Comparison of ENCODE assay signal across 15 cellular contexts in genomic region chr4:8308856-8309771, GRCh38. TPM values are rescaled to one million over a fixed set of nuclear protein-coding genes. Genes with fewer than 3 reads are reported as not detected.
DNase-seq lines count a peak whose midpoint lies in the region; ATAC-seq and TF ChIP-seq lines count a peak whose summit lies in the region.
"Had no signal": no experiment of that assay in that cellular context is flagged by ENCODE, and none has a peak within 500 bp of the region (broad histone marks: within the 10 kb centered on the region; RNA-seq: fewer than 3 reads in every experiment).

No MANE protein-coding gene starts in this region.

- H3K4me2 ChIP-seq in mammary epithelial cell (ENCODE audit: insufficient read depth, low read depth, low read length) (no peak overlapping the region), neuronal stem cell (ENCODE audit: insufficient read depth, low read length, poor library complexity, severe bottlenecking) (no peak overlapping the region)

- dilution Hi-C loops in mammary epithelial cell (cut with HindIII; ENCODE audit: low sequenced_read_pairs): loop anchor here (5.0 kb wide), 1 partner anchor 98 kb away; no protein-coding TSS in a partner anchor

- peak overlapping the region in 1 of 2 donors; percentile 68 for H3K27ac ChIP-seq in breast epithelium
- no peak overlapping the region for H3K27ac ChIP-seq in mammary epithelial cell (ENCODE audit: insufficient read depth, low read depth, low read length)
- H3K27ac ChIP-seq in neuronal stem cell (replicated peaks; ENCODE audit: low read length): no peak overlapping the region
- H3K27ac ChIP-seq in caudate nucleus (ENCODE audit: low read depth, low read length): no peak overlapping the region
- H3K27ac ChIP-seq: thoracic aorta had no signal

- H4K91ac ChIP-seq in neuronal stem cell (ENCODE audit: low read depth, low read length, poor library complexity): no peak overlapping the region

- H3K9me3 Mint-ChIP-seq in glutamatergic neuron (ENCODE audit: unreplicated experiment): peaks cover 14% of the 10 kb centered on the region
- H3K9me3 Mint-ChIP-seq in stimulated activated memory B cell treated with anti-CD40 and anti-IgM and Interleukin-4, amounts not matched to agents 10 μg/mL and 1 μg/mL and 100 μg/mL, for 72 hours: peaks cover 6% of the 10 kb centered on the region
- no peaks in the 10 kb centered on the region for H3K9me3 Mint-ChIP-seq in activated CD4-positive, alpha-beta T cell treated with anti-CD3 and anti-CD28 coated beads, Interleukin-2, amount 10 ng/mL, durations not matched to agents 7 days and 5 days
- H3K9me3 Mint-ChIP-seq: T-helper 2 cell treated with Interferon-gamma antibody and Interleukin-4, amounts not matched to agents 5 μg/mL and 100 μg/mL, for 36 hours had no signal

- no peak overlapping the region for H3K9ac ChIP-seq in mammary epithelial cell (ENCODE audit: insufficient read depth, low read length)
- peak overlapping the region; percentile 2 for H3K9ac ChIP-seq in neuronal stem cell (ENCODE audit: low read depth, low read length, poor library complexity)

- H4K20me1 ChIP-seq in mammary epithelial cell (ENCODE audit: insufficient read depth, low read length): no peaks in the 10 kb centered on the region

- H3K27me3 ChIP-seq in breast epithelium (no peaks in the 10 kb centered on the region), mammary epithelial cell (ENCODE audit: insufficient read depth, low read length) (no peaks in the 10 kb centered on the region), neuronal stem cell (ENCODE audit: control insufficient read depth in 3 of 3, insufficient read depth in 3 of 3, low read depth in 1 of 3, low read length in 3 of 3) (peaks cover 0 to 11% (median 0%) of the 10 kb centered on the region in 3 experiments)

- WGBS in mammary epithelial cell (ENCODE audit: low coverage, missing lambda C conversion rate): 73% methylated on average over 14 of the region's 24 CpGs
- no CpG with 5 or more reads among the region's 24 CpGs for WGBS in neuronal stem cell (ENCODE audit: extremely low coverage in 2 of 2, insufficient read length in 2 of 2, insufficient replicate concordance in 1 of 2), 2 donors

- no peak overlapping the region for H3K4me3 Mint-ChIP-seq in glutamatergic neuron (ENCODE audit: unreplicated experiment)
- no peak overlapping the region for H3K4me3 Mint-ChIP-seq in stimulated activated memory B cell treated with anti-CD40 and anti-IgM and Interleukin-4, amounts not matched to agents 10 μg/mL and 1 μg/mL and 100 μg/mL, for 72 hours
- no peak overlapping the region for H3K4me3 Mint-ChIP-seq in activated CD4-positive, alpha-beta T cell treated with anti-CD3 and anti-CD28 coated beads, Interleukin-2, amount 10 ng/mL, durations not matched to agents 7 days and 5 days
- H3K4me3 Mint-ChIP-seq: T-helper 2 cell treated with Interferon-gamma antibody and Interleukin-4, amounts not matched to agents 5 μg/mL and 100 μg/mL, for 36 hours had no signal

- peak overlapping the region; percentile 91 for H3K14ac ChIP-seq in neuronal stem cell (ENCODE audit: low read length)

- peak overlapping the region; percentile 82 for H2BK120ac ChIP-seq in neuronal stem cell (ENCODE audit: low read depth, low read length)

- peak overlapping the region; percentile 38 for H2BK15ac ChIP-seq in neuronal stem cell (ENCODE audit: low read length)

- H3K23ac ChIP-seq in neuronal stem cell (ENCODE audit: low read depth, low read length, poor library complexity): peak overlapping the region; percentile 81

- H3K79me2 ChIP-seq in mammary epithelial cell (ENCODE audit: insufficient read depth, low read length): no peaks in the 10 kb centered on the region

- in situ Hi-C loops in mammary epithelial cell (cut with MboI; ENCODE audit: low sequenced_read_pairs in 2 of 2): no loop called here

- POLR2A ChIA-PET in activated CD4-positive, alpha-beta T cell treated with anti-CD3 and anti-CD28 coated beads, Interleukin-2, amount 10 ng/mL, durations not matched to agents 7 days and 5 days (lab: Charles Lee): no interaction called here

- no peak for TF ChIP-seq POLR2A in breast epithelium (IDR thresholded peaks at IDR 0.05)

- intact Hi-C loops in breast epithelium (cut with DNase I; ENCODE audit: low total_unique reads) (no loop called here), mammary epithelial cell (cut with micrococcal nuclease) (no loop called here)

- H3K36me3 ChIP-seq in breast epithelium: no peaks in the 10 kb centered on the region
- H3K36me3 ChIP-seq in mammary epithelial cell (ENCODE audit: insufficient read depth, low read length): no peaks in the 10 kb centered on the region
- H3K36me3 ChIP-seq in neuronal stem cell (replicated peaks in 1 of 2; ENCODE audit: control insufficient read depth in 2 of 2, insufficient read depth in 2 of 2, low read length in 2 of 2): no peaks in the 10 kb centered on the region
- H3K36me3 ChIP-seq: thoracic aorta had no signal

- H3K4me3 ChIP-seq in breast epithelium (peak overlapping the region in 1 of 3 donors; percentile 28), mammary epithelial cell (replicated peaks in 1 of 3; ENCODE audit: insufficient read depth in 1 of 3, low read depth in 2 of 3, low read length in 3 of 3) (no peak overlapping the region), neuronal stem cell (ENCODE audit: low read length in 2 of 2) (no peak overlapping the region)
- H3K4me3 ChIP-seq: thoracic aorta had no signal

- BruUV-seq in mammary epithelial cell (replicated peaks; lab: Mats Ljungman, UMichigan): no TSS peak

- H3K18ac ChIP-seq in neuronal stem cell (ENCODE audit: low read length): peak overlapping the region; percentile 83

- H2BK5ac ChIP-seq in neuronal stem cell (ENCODE audit: low read length): peak overlapping the region; percentile 8

- TF ChIP-seq CTCF in breast epithelium (IDR thresholded peaks at IDR 0.05): peak in 1 of 3 donors; percentile 25
- no peak for TF ChIP-seq CTCF in mammary epithelial cell (conservative IDR thresholded peaks at IDR 0.05 in 1 of 2, IDR thresholded peaks at IDR 0.05 in 1 of 2; ENCODE audit: extremely low read depth in 1 of 2, insufficient read depth in 1 of 2, low read depth in 1 of 2, low read length in 2 of 2)
- TF ChIP-seq CTCF in glutamatergic neuron (IDR thresholded peaks at IDR 0.05; ENCODE audit: partially characterized antibody, unreplicated experiment): no peak

- H3K9me3 ChIP-seq in breast epithelium (peaks cover 0 to 5% of the 10 kb centered on the region in 2 donors), mammary epithelial cell (replicated peaks; ENCODE audit: insufficient read depth, low read length) (no peaks in the 10 kb centered on the region), neuronal stem cell (replicated peaks in 1 of 2; ENCODE audit: control insufficient read depth in 2 of 2, insufficient read depth in 1 of 2, low read depth in 1 of 2, low read length in 2 of 2) (peaks cover 2 to 3% of the 10 kb centered on the region in 2 donors)
- H3K9me3 ChIP-seq: thoracic aorta had no signal

- H3K36me3 Mint-ChIP-seq in glutamatergic neuron (ENCODE audit: unreplicated experiment): peaks cover 13% of the 10 kb centered on the region
- H3K36me3 Mint-ChIP-seq in stimulated activated memory B cell treated with anti-CD40 and anti-IgM and Interleukin-4, amounts not matched to agents 10 μg/mL and 1 μg/mL and 100 μg/mL, for 72 hours: no peaks in the 10 kb centered on the region
- no peaks in the 10 kb centered on the region for H3K36me3 Mint-ChIP-seq in activated CD4-positive, alpha-beta T cell treated with anti-CD3 and anti-CD28 coated beads, Interleukin-2, amount 10 ng/mL, durations not matched to agents 7 days and 5 days (ENCODE audit: low read depth)

- no peak for ATAC-seq in HG03442 (IDR thresholded peaks at IDR 0.05; ENCODE audit: unreplicated experiment)
- no peak for ATAC-seq in stimulated activated memory B cell treated with anti-CD40 and anti-IgM and Interleukin-4, amounts not matched to agents 10 μg/mL and 1 μg/mL and 100 μg/mL, for 72 hours

- peaks cover 3% of the 10 kb centered on the region for H3K79me1 ChIP-seq in neuronal stem cell (ENCODE audit: low read depth, low read length)

- H2AFZ ChIP-seq in mammary epithelial cell (ENCODE audit: low read depth, low read length) (no peak overlapping the region), neuronal stem cell (ENCODE audit: low read length) (no peak overlapping the region)

- H3K27ac Mint-ChIP-seq in glutamatergic neuron (ENCODE audit: unreplicated experiment): no peak overlapping the region
- no peak overlapping the region for H3K27ac Mint-ChIP-seq in stimulated activated memory B cell treated with anti-CD40 and anti-IgM and Interleukin-4, amounts not matched to agents 10 μg/mL and 1 μg/mL and 100 μg/mL, for 72 hours
- no peak overlapping the region for H3K27ac Mint-ChIP-seq in activated CD4-positive, alpha-beta T cell treated with anti-CD3 and anti-CD28 coated beads, Interleukin-2, amount 10 ng/mL, durations not matched to agents 7 days and 5 days
- H3K27ac Mint-ChIP-seq: T-helper 2 cell treated with Interferon-gamma antibody and Interleukin-4, amounts not matched to agents 5 μg/mL and 100 μg/mL, for 36 hours had no signal

- peaks cover 4% of the 10 kb centered on the region for H3K4me1 Mint-ChIP-seq in glutamatergic neuron (ENCODE audit: low read depth, unreplicated experiment)
- no peaks in the 10 kb centered on the region for H3K4me1 Mint-ChIP-seq in stimulated activated memory B cell treated with anti-CD40 and anti-IgM and Interleukin-4, amounts not matched to agents 10 μg/mL and 1 μg/mL and 100 μg/mL, for 72 hours
- H3K4me1 Mint-ChIP-seq in activated CD4-positive, alpha-beta T cell treated with anti-CD3 and anti-CD28 coated beads, Interleukin-2, amount 10 ng/mL, durations not matched to agents 7 days and 5 days: no peaks in the 10 kb centered on the region

- H2BK12ac ChIP-seq in neuronal stem cell (ENCODE audit: low read length): peak overlapping the region; percentile 49

- H3K4me1 ChIP-seq in breast epithelium (peaks cover 4 to 7% of the 10 kb centered on the region in 2 donors), mammary epithelial cell (ENCODE audit: insufficient read depth, low read length) (peaks cover 9% of the 10 kb centered on the region), neuronal stem cell (ENCODE audit: control insufficient read depth in 2 of 2, insufficient read depth in 1 of 2, low read depth in 1 of 2, low read length in 2 of 2) (peaks cover 0 to 7% of the 10 kb centered on the region in 2 donors)

- peak overlapping the region; percentile 56 for H4K8ac ChIP-seq in neuronal stem cell (ENCODE audit: low read depth, low read length)

- H3K27me3 Mint-ChIP-seq in glutamatergic neuron (ENCODE audit: unreplicated experiment): peaks cover 15% of the 10 kb centered on the region
- H3K27me3 Mint-ChIP-seq in stimulated activated memory B cell treated with anti-CD40 and anti-IgM and Interleukin-4, amounts not matched to agents 10 μg/mL and 1 μg/mL and 100 μg/mL, for 72 hours: peaks cover 71% of the 10 kb centered on the region
- peaks cover 3% of the 10 kb centered on the region for H3K27me3 Mint-ChIP-seq in activated CD4-positive, alpha-beta T cell treated with anti-CD3 and anti-CD28 coated beads, Interleukin-2, amount 10 ng/mL, durations not matched to agents 7 days and 5 days

- H2AK5ac ChIP-seq in neuronal stem cell (ENCODE audit: low read depth, low read length): peak overlapping the region; percentile 88

- DNase-seq in breast epithelium (ENCODE audit: low spot score in 2 of 2) (peak; percentile 24 to 54), mammary epithelial cell (no peak), glutamatergic neuron (peak; percentile 15), neuronal stem cell (ENCODE audit: low spot score) (no peak), caudate nucleus (lab: John Stamatoyannopoulos, UW) (no peak)
- DNase-seq in activated CD4-positive, alpha-beta T cell treated with anti-CD3 and anti-CD28 coated beads, Interleukin-2, amount 10 ng/mL, durations not matched to agents 7 days and 5 days: no peak
- DNase-seq: activated CD4-positive, alpha-beta T cell treated with anti-CD3 and anti-CD28 coated beads, Interleukin-2, amount 50 U/mL, for 4 hours; activated gamma-delta T cell; NCI-H1105; NCI-H510A treated with DMSO at 0.1 percent for 48 hours; small intestine had no signal

- peak overlapping the region; percentile 28 for H3K4ac ChIP-seq in neuronal stem cell (ENCODE audit: low read length)

- CTCF ChIA-PET in mammary epithelial cell (lab: Charles Lee; ENCODE audit: low non-redundant PET): no interaction called here
- CTCF ChIA-PET in activated CD4-positive, alpha-beta T cell treated with anti-CD3 and anti-CD28 coated beads, Interleukin-2, amount 10 ng/mL, durations not matched to agents 7 days and 5 days (lab: Charles Lee): no interaction called here

RNA-seq across cellular contexts. Expression of gene HTRA3, which starts 39.6 kb away (rescaled TPM):
- total RNA-seq in breast epithelium (10 to 100 TPM in 2 of 3 donors, 1 to 10 TPM in 1; 8.5 to 53.9 (median 19.7) TPM), mammary epithelial cell (under 1 TPM in 1 of 2 donors, not detected in 1; 0.17 TPM), glutamatergic neuron (ENCODE audit: unreplicated experiment) (0.64 TPM)
- not detected for polyA plus RNA-seq in mammary epithelial cell
- polyA minus RNA-seq in mammary epithelial cell: 2.5 TPM
- 2.9 TPM for polyA plus RNA-seq in neuronal stem cell (2013, experiment 1 of 2)
- polyA plus RNA-seq in neuronal stem cell (2013, experiment 2 of 2): 2.8 TPM
- not detected for total RNA-seq in activated CD4-positive, alpha-beta T cell treated with anti-CD3 and anti-CD28 coated beads, Interleukin-2, amount 10 ng/mL, durations not matched to agents 7 days and 5 days

Comparison
In these comparisons a context has a peak if more than half of its experiments do, and no peak if none do; other contexts are left out.
1. DNase-seq: peak in breast epithelium (2 of 2) and glutamatergic neuron (single experiment); none in mammary epithelial cell (single experiment), neuronal stem cell (single experiment), caudate nucleus (0 of 61) and activated CD4-positive, alpha-beta T cell treated with anti-CD3 and anti-CD28 coated beads, Interleukin-2, amount 10 ng/mL, durations not matched to agents 7 days and 5 days (single experiment).